12 cellular contexts compared by ENCODE assay signal in genomic region chr1:160117709-160118183, GRCh38. TPM values are rescaled to one million over a fixed set of nuclear protein-coding genes. Genes with fewer than 3 reads are reported as not detected.
DNase-seq lines count a peak whose midpoint lies in the region; ATAC-seq, FAIRE-seq and TF ChIP-seq lines count a peak whose summit lies in the region.
"Had no signal": no experiment of that assay in that cellular context is flagged by ENCODE, and none has a peak within 500 bp of the region (broad histone marks: within the 10 kb centered on the region; RNA-seq: fewer than 3 reads in every experiment).

No MANE protein-coding gene starts in this region.

- ATAC-seq in heart right ventricle (peak in 7 of 8 donors; percentile 35 to 75 (median 61)), GM19463 (IDR thresholded peaks at IDR 0.05; ENCODE audit: unreplicated experiment) (no peak)

- H3K27ac ChIP-seq in astrocyte (ENCODE audit: low read depth, low read length) (no peak overlapping the region), heart right ventricle (peak overlapping the region in 8 of 10 donors; percentile 72 to 91 (median 84)), ovary (no peak overlapping the region)

- no peak overlapping the region for H3K4me3 Mint-ChIP-seq in astrocyte (ENCODE audit: unreplicated experiment)

- peak; percentile 49 for DNase-seq in AG10803 (ENCODE audit: low read depth)
- DNase-seq in astrocyte (ENCODE audit: low read depth) = no peak
- peak; percentile 48 to 54 for DNase-seq in heart right ventricle
- DNase-seq in ovary = peak; percentile 57 to 84 (median 68)
- DNase-seq in HK-2 (ENCODE audit: unreplicated experiment) = no peak
- no peak for DNase-seq in NCI-H1694 (lab: John Stamatoyannopoulos, UW)
- DNase-seq in NCI-H510A (lab: John Stamatoyannopoulos, UW) = no peak
- DNase-seq: NCI-H2029 had no signal

- H3K27me3 Mint-ChIP-seq in astrocyte (ENCODE audit: low read depth, unreplicated experiment) = peaks cover 22% of the 10 kb centered on the region

- H3K4me2 ChIP-seq in astrocyte (ENCODE audit: low read length) = no peak overlapping the region

- H3K4me1 Mint-ChIP-seq in astrocyte (ENCODE audit: low read depth, unreplicated experiment) = peaks cover 39% of the 10 kb centered on the region

- intact Hi-C loops in heart right ventricle (cut with DNase I) (loop anchor here in 1 of 10 donors (5.0 kb wide), 1 partner anchor 75 kb away; the partner anchor contains the start of gene CASQ1), ovary (cut with DNase I) (loop anchor here in 1 of 4 donors (10.0 kb wide), 1 partner anchor 77 kb away; the partner anchor contains the start of gene CASQ1)

- H3K4me3 ChIP-seq in AG10803 (ENCODE audit: low read length) (no peak overlapping the region), astrocyte (ENCODE audit: insufficient read depth, low read depth, low read length) (no peak overlapping the region), heart right ventricle (peak overlapping the region; percentile 25 to 68 (median 54)), ovary (no peak overlapping the region)

- TF ChIP-seq CTCF in AG10803 (conservative IDR thresholded peaks at IDR 0.05; ENCODE audit: low read length) (no peak), astrocyte (IDR thresholded peaks at IDR 0.05; ENCODE audit: insufficient read depth, low read depth, low read length) (no peak), heart right ventricle (IDR thresholded peaks at IDR 0.05) (no peak), ovary (IDR thresholded peaks at IDR 0.05) (no peak)

- FAIRE-seq in astrocyte (lab: Jason Lieb, UNC) = no peak
- FAIRE-seq: bronchial epithelial cell had no signal

- no peaks in the 10 kb centered on the region for H3K79me2 ChIP-seq in astrocyte (ENCODE audit: insufficient read depth, low read length)

- H3K36me3 ChIP-seq in astrocyte (ENCODE audit: insufficient read depth, low read length) = no peaks in the 10 kb centered on the region
- H3K36me3 ChIP-seq in heart right ventricle = peaks cover 0 to 28% (median 0%) of the 10 kb centered on the region in 9 donors
- no peaks in the 10 kb centered on the region for H3K36me3 ChIP-seq in ovary

- H3K9me3 Mint-ChIP-seq in astrocyte (ENCODE audit: unreplicated experiment) = peaks cover 2% of the 10 kb centered on the region

- 22 to 32% methylated on average over 8 of the region's 8 CpGs for WGBS in heart right ventricle, 2 donors
- WGBS in ovary, 3 donors = 3 to 8% (median 6%) methylated on average over 8 of the region's 8 CpGs

- H3K27me3 ChIP-seq in astrocyte (ENCODE audit: insufficient read depth, low read length) = peaks cover 20% of the 10 kb centered on the region
- H3K27me3 ChIP-seq in heart right ventricle = no peaks in the 10 kb centered on the region
- H3K27me3 ChIP-seq in ovary = no peaks in the 10 kb centered on the region

- no peaks in the 10 kb centered on the region for H3K36me3 Mint-ChIP-seq in astrocyte (ENCODE audit: low read depth, unreplicated experiment)

- H3K4me1 ChIP-seq in astrocyte (ENCODE audit: insufficient read depth, low read length) (peaks cover 2% of the 10 kb centered on the region), heart right ventricle (peaks cover 7 to 68% (median 42%) of the 10 kb centered on the region in 9 donors), ovary (ENCODE audit: insufficient read depth) (peaks cover 16% of the 10 kb centered on the region)

- TF ChIP-seq POLR2A in ovary (IDR thresholded peaks at IDR 0.05) = no peak

- no peak for TF ChIP-seq EP300 in ovary (IDR thresholded peaks at IDR 0.05)

- H3K9me3 ChIP-seq in astrocyte (ENCODE audit: insufficient read depth, low read depth, low read length) (no peaks in the 10 kb centered on the region), heart right ventricle (no peaks in the 10 kb centered on the region), ovary (no peaks in the 10 kb centered on the region)

- no peak overlapping the region for H2AFZ ChIP-seq in astrocyte (ENCODE audit: low read depth, low read length)

- H3K27ac Mint-ChIP-seq in astrocyte (ENCODE audit: unreplicated experiment) = peak overlapping the region; percentile 12
- H3K27ac Mint-ChIP-seq: progenitor cell of endocrine pancreas had no signal

- H4K20me1 ChIP-seq in astrocyte (ENCODE audit: insufficient read depth, low read length) = no peaks in the 10 kb centered on the region

- H3K9ac ChIP-seq in astrocyte (ENCODE audit: low read length) = no peak overlapping the region

RNA-seq across cellular contexts. Expression of gene ATP1A2, which starts 2.2 kb away (rescaled TPM):
- 2.5 and 3.5 TPM in 2 replicates for total RNA-seq in astrocyte
- 100 to 1,000 TPM; 108 to 342 (median 207) TPM for total RNA-seq in heart right ventricle
- polyA plus RNA-seq in heart right ventricle = 10 to 100 TPM; 14.2 to 83.8 TPM
- total RNA-seq in ovary = 10 to 100 TPM in 4 of 7 donors, 1 to 10 TPM in 3; 3.0 to 34.0 (median 15.0) TPM
- 10 to 100 TPM; 10.4 to 38.6 TPM for polyA plus RNA-seq in ovary
- total RNA-seq: activated CD8-positive, alpha-beta memory T cell treated with anti-CD3 and anti-CD28 coated beads for 36 hours; bronchial epithelial cell; progenitor cell of endocrine pancreas had no signal

RNA-seq across cellular contexts. Expression of gene IGSF8, which starts 19.3 kb away (rescaled TPM):
- total RNA-seq in astrocyte (42.8 and 45.8 TPM in 2 replicates), heart right ventricle (10 to 100 TPM; 17.0 to 42.2 (median 20.6) TPM), ovary (10 to 100 TPM; 24.2 to 45.6 (median 34.2) TPM)
- polyA plus RNA-seq in heart right ventricle (10 to 100 TPM; 13.4 to 27.1 TPM), ovary (10 to 100 TPM in 1 of 2 donors, 1 to 10 TPM in 1; 7.3 to 36.7 TPM)

RNA-seq across cellular contexts. Expression of gene ATP1A4, which starts 33.7 kb away (rescaled TPM):
- not detected in 2 replicates for total RNA-seq in astrocyte
- total RNA-seq in heart right ventricle = 1 to 10 TPM in 1 of 10 donors, under 1 TPM in 4, not detected in 5; 0.14 to 1.5 (median 0.50) TPM
- polyA plus RNA-seq in heart right ventricle = under 1 TPM; 0.04 to 0.29 TPM
- total RNA-seq in ovary = under 1 TPM in 1 of 7 donors, not detected in 6; 0.22 TPM
- under 1 TPM in 1 of 2 donors, not detected in 1; 0.37 TPM for polyA plus RNA-seq in ovary
- total RNA-seq: activated CD8-positive, alpha-beta memory T cell treated with anti-CD3 and anti-CD28 coated beads for 36 hours; bronchial epithelial cell; progenitor cell of endocrine pancreas had no signal

RNA-seq across cellular contexts. Expression of gene KCNJ9, which starts 36.4 kb away (rescaled TPM):
- total RNA-seq in astrocyte (not detected in 2 replicates), heart right ventricle (under 1 TPM in 3 of 10 donors, not detected in 7; 0.06 to 0.09 (median 0.07) TPM), ovary (not detected)
- polyA plus RNA-seq in heart right ventricle (under 1 TPM in 1 of 2 donors, not detected in 1; 0.01 TPM), ovary (under 1 TPM in 1 of 2 donors, not detected in 1; 0.01 TPM)
- total RNA-seq: activated CD8-positive, alpha-beta memory T cell treated with anti-CD3 and anti-CD28 coated beads for 36 hours; progenitor cell of endocrine pancreas had no signal

RNA-seq across cellular contexts. Expression of gene KCNJ10, which starts 47.8 kb away (rescaled TPM):
- total RNA-seq in astrocyte (0.27 and 0.29 TPM in 2 replicates), heart right ventricle (1 to 10 TPM in 1 of 10 donors, not detected in 9; 1.9 TPM), ovary (under 1 TPM in 2 of 7 donors, not detected in 5; 0.15 to 0.18 TPM)
- polyA plus RNA-seq in heart right ventricle (under 1 TPM in 1 of 2 donors, not detected in 1; 0.09 TPM), ovary (under 1 TPM; 0.02 to 0.28 TPM)
- total RNA-seq: activated CD8-positive, alpha-beta memory T cell treated with anti-CD3 and anti-CD28 coated beads for 36 hours; bronchial epithelial cell had no signal

Comparison
In these comparisons a context has a peak if more than half of its experiments do, and no peak if none do; other contexts are left out.
1. DNase-seq: peak in AG10803 (single experiment), heart right ventricle (2 of 2) and ovary (5 of 5); none in astrocyte (single experiment), HK-2 (single experiment), NCI-H1694 (single experiment) and NCI-H510A (single experiment).
2. H3K4me3 ChIP-seq: peak in heart right ventricle (10 of 10); none in AG10803 (single experiment), astrocyte (single experiment) and ovary (single experiment).
3. H3K27ac ChIP-seq: peak in heart right ventricle (8 of 10); none in astrocyte (single experiment) and ovary (0 of 2).